In the genomic region with DNA sequence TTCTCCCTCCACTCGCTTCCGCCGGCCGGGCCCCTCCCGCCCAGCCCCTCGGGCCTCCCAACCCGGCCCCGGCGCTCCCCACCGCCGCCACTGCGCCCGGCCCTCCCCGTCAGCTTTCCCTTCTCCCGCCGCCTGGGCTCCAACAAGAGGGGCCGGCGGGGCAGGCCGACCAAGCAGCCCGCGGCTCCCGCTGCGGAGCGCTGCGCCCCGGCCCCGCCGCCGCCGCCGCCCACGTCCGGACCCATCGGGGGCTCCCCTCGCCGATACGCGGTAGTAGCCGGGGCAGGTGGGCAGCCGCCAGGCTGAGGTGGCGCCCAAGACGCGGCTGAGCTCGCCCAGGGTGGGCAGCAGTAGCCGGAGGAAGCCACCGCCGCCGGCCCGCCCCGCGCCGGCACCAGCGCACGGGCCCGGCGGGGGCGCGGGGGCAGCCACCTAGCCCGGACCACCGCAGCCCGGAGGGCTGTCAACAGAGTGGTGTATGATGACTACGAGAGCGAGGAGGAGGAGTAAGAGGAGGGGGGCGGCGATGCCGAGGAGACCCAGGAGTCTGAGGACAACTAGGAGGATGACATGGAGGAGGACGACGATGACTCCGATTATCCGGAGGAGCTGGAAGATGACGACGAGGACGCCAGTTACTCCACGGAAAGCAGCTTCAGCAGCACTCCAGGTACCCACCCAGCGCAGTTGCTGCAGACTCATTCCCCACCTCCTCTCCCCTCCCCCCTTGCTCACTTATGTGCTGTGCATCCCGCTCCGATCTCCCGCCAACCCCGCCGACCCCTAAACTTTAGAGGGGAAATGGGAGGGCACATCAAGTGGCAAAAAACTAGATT, we compare ENCODE assay signal across 8 cellular contexts. TPM values are rescaled to one million over a fixed set of nuclear protein-coding genes. Genes with fewer than 3 reads are reported as not detected.
DNase-seq lines count a peak whose midpoint lies in the region; ATAC-seq and TF ChIP-seq lines count a peak whose summit lies in the region.

No MANE protein-coding gene starts in this region.

- H3K4me2 ChIP-seq in skeletal muscle satellite cell (ENCODE audit: low read length) = peak overlapping the region; percentile 97

- H3K9me3 ChIP-seq in body of pancreas (no peaks in the 10 kb centered on the region), iPS-18a (ENCODE audit: control insufficient read depth, low read depth, low read length) (no peaks in the 10 kb centered on the region), skeletal muscle satellite cell (replicated peaks; ENCODE audit: low read length) (no peaks in the 10 kb centered on the region)

- 0 to 1% methylated on average over 27 to 41 of the region's 80 CpGs for WGBS in body of pancreas, 2 donors

- H3K4me1 ChIP-seq in body of pancreas (peaks cover 24% of the 10 kb centered on the region), iPS-18a (ENCODE audit: control insufficient read depth, low read depth, low read length) (peaks cover 6% of the 10 kb centered on the region), skeletal muscle satellite cell (ENCODE audit: control insufficient read depth, insufficient read depth, low read length) (peaks cover 14% of the 10 kb centered on the region)

- H3K36me3 ChIP-seq in body of pancreas (replicated peaks in 1 of 2; ENCODE audit: insufficient read depth in 1 of 2, low read depth in 2 of 2) (no peaks in the 10 kb centered on the region), iPS-18a (ENCODE audit: control insufficient read depth, low read depth, low read length) (no peaks in the 10 kb centered on the region), skeletal muscle satellite cell (ENCODE audit: insufficient read depth, low read length) (no peaks in the 10 kb centered on the region)

- peak; percentile 34 for ATAC-seq in GM19467 (IDR thresholded peaks at IDR 0.05; ENCODE audit: unreplicated experiment)
- ATAC-seq in body of pancreas = peak; percentile 73

- H3K9ac ChIP-seq in iPS-18a (ENCODE audit: low read length) = peak overlapping the region; percentile 83
- H3K9ac ChIP-seq in skeletal muscle satellite cell (ENCODE audit: low read depth, low read length) = peak overlapping the region; percentile 88

- no peak for TF ChIP-seq CTCF in body of pancreas (IDR thresholded peaks at IDR 0.05)

- no peak for TF ChIP-seq POLR2A in body of pancreas (IDR thresholded peaks at IDR 0.05)

- H3K27me3 ChIP-seq in body of pancreas = no peaks in the 10 kb centered on the region
- peaks cover 9% of the 10 kb centered on the region for H3K27me3 ChIP-seq in iPS-18a (ENCODE audit: control insufficient read depth, insufficient read depth, low read length)
- H3K27me3 ChIP-seq in skeletal muscle satellite cell (ENCODE audit: control insufficient read depth, insufficient read depth, low read length) = no peaks in the 10 kb centered on the region

- intact Hi-C loops in body of pancreas (cut with DNase I) = no loop called here
- intact Hi-C loops in posterior vena cava (cut with DNase I) = loop anchor here (5.0 kb wide), 2 partner anchors 130 to 135 kb away; a partner anchor contains a TSS

- DNase-seq in COLO668 (lab: John Stamatoyannopoulos, UW; ENCODE audit: unreplicated experiment) (peak; percentile 58), HT-29 (ENCODE audit: low spot score) (peak; percentile 44), T follicular helper cell (ENCODE audit: low read depth) (peak; percentile 18), body of pancreas (peak; percentile 15 to 43 (median 23)), posterior vena cava (ENCODE audit: low spot score) (no peak)

- peak overlapping the region; percentile 32 to 85 (median 78) for H3K27ac ChIP-seq in body of pancreas
- peak overlapping the region; percentile 57 for H3K27ac ChIP-seq in iPS-18a (ENCODE audit: low read length)

- H3K4me3 ChIP-seq in body of pancreas (peak overlapping the region; percentile 56 to 87), iPS-18a (ENCODE audit: low read length) (peak overlapping the region; percentile 97), skeletal muscle satellite cell (ENCODE audit: low read length) (peak overlapping the region; percentile 99)

RNA-seq across cellular contexts. Expression of a gene that starts 0.5 kb away (rescaled TPM):
- total RNA-seq in HT-29 (2014; rRNA removed; shearing (Covaris generic)) = 8.7 and 11.2 TPM in 2 replicates
- 10 to 100 TPM; 11.4 to 23.4 TPM for total RNA-seq in body of pancreas
- total RNA-seq in skeletal muscle satellite cell (2012; rRNA removed) = 6.1 and 6.8 TPM in 2 replicates
- 10 to 100 TPM in 1 of 2 donors, 1 to 10 TPM in 1; 9.2 to 15.9 TPM for total RNA-seq in posterior vena cava
